ENCODE assay signal across 8 cellular contexts in genomic region chr9:122264360-122265264, GRCh38.
DNase-seq lines count a peak whose midpoint lies in the region; ATAC-seq lines count a peak whose summit lies in the region.

Gene MRRF (plus strand): TSS chr9:122264882. CDS start chr9:122270892, 6,010 bp downstream.
Gene RBM18 (minus strand): TSS chr9:122264840. CDS start chr9:122261492, 3,348 bp downstream.

- no peaks in the 10 kb centered on the region for H3K27me3 Mint-ChIP-seq in central memory CD8-positive, alpha-beta T cell

- H3K27ac Mint-ChIP-seq in central memory CD8-positive, alpha-beta T cell (ENCODE audit: low read depth), result peak within 1 kb of the TSS; percentile 99

- H3K36me3 Mint-ChIP-seq in central memory CD8-positive, alpha-beta T cell (ENCODE audit: insufficient read depth), result peaks cover 32% of the 10 kb centered on the region

- peaks cover 58% of the 10 kb centered on the region for H3K4me1 Mint-ChIP-seq in central memory CD8-positive, alpha-beta T cell

- peak within 1 kb of the TSS; percentile 92 for H3K4me3 Mint-ChIP-seq in central memory CD8-positive, alpha-beta T cell

- peak; percentile 94 for DNase-seq in AG08396 (ENCODE audit: low spot score)
- peak; percentile 85 for DNase-seq in NCI-H226
- peak; percentile 82 to 86 for DNase-seq in central memory CD8-positive, alpha-beta T cell (ENCODE audit: low spot score in 2 of 2)
- peak; percentile 96 for DNase-seq in islet precursor cell
- peak; percentile 88 for DNase-seq in stimulated activated CD4-positive, alpha-beta T cell treated with anti-CD3 and anti-CD28 coated beads, Interleukin-12 subunit alpha, Interleukin-12 subunit beta, amount 100 ng/mL, for 4 hours

- no peaks in the 10 kb centered on the region for H3K9me3 Mint-ChIP-seq in central memory CD8-positive, alpha-beta T cell

- peak; percentile 85 for ATAC-seq in GM18907 (IDR thresholded peaks at IDR 0.05; ENCODE audit: unreplicated experiment)
- peak; percentile 85 for ATAC-seq in HG03139 (IDR thresholded peaks at IDR 0.05; ENCODE audit: unreplicated experiment)
- peak; percentile 90 to 92 for ATAC-seq in activated CD4-positive, CD25-positive, alpha-beta regulatory T cell treated with anti-CD3 and anti-CD28 coated beads, Interleukin-2, amount 50 U/mL, for 24 hours
- ATAC-seq in central memory CD8-positive, alpha-beta T cell (replicated peaks; ENCODE audit: extremely low read depth, poor library complexity, severe bottlenecking), result peak; percentile 86

Comparison
In these comparisons a context has a peak if more than half of its experiments do, and no peak if none do; other contexts are left out.
1. Peak in every context shown above with its lines: DNase-seq and ATAC-seq.